1 cellular context compared by ENCODE assay signal in genomic region chr13:79724348-79725103, GRCh38.
TF ChIP-seq lines count a peak whose summit lies in the region.

No MANE protein-coding gene starts in this region.

TF ChIP-seq in GM12878, 131 proteins besides CTCF, POLR2A, EP300 and RAD21 (continued from another document):
- no peak for TF ChIP-seq CEBPZ (IDR thresholded peaks at IDR 0.05; ENCODE audit: low read depth, low read length)
- no peak for TF ChIP-seq ZNF24 (IDR thresholded peaks at IDR 0.05)
- no peak for TF ChIP-seq HDAC2 (IDR thresholded peaks at IDR 0.05)
- TF ChIP-seq IKZF1 (conservative IDR thresholded peaks at IDR 0.05): no peak
- no peak for TF ChIP-seq GABPA (IDR thresholded peaks at IDR 0.05; ENCODE audit: low read depth)
- TF ChIP-seq CHD2 (IDR thresholded peaks at IDR 0.05; ENCODE audit: borderline replicate concordance, low read depth, low read length): no peak
